ENCODE assay signal across 13 cellular contexts in the genomic region with DNA sequence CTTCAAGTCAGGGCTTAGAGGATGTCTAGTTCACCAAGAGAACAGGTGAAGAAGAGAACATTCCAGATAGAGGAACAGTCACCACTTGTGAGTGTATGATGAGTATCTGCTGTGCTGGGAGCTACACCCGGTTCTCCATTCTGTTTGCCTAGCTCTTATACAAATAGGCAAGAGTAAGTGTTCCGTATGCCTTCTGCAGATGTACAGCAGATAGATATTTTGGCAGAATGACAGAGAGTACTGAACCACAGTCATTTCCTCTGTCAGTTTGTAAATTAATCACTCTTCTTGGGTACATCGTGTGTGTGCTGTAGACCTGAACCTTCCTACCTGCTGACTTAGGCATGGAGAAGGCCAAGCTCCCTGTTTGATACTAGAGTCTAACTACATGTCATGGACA.
DNase-seq lines count a peak whose midpoint lies in the region; ATAC-seq and TF ChIP-seq lines count a peak whose summit lies in the region.
"Had no signal": no experiment of that assay in that cellular context is flagged by ENCODE, and none has a peak within 500 bp of the region (broad histone marks: within the 10 kb centered on the region; RNA-seq: fewer than 3 reads in every experiment).

No MANE protein-coding gene starts in this region.

- H3K79me2 ChIP-seq in trophoblast cell (ENCODE audit: control insufficient read depth, insufficient read depth, low read length, poor library complexity) = no peaks in the 10 kb centered on the region

- no peak overlapping the region for H3K14ac ChIP-seq in trophoblast cell (ENCODE audit: low read length)

- H3K9me3 Mint-ChIP-seq in MCF 10A (ENCODE audit: unreplicated experiment) = no peaks in the 10 kb centered on the region
- H3K9me3 Mint-ChIP-seq: activated T-helper 1 cell treated with anti-CD3 and anti-CD28 coated beads, Interleukin-12 subunit alpha, Interleukin-12 subunit beta, Interleukin-2, Interleukin-4 antibody, amounts not matched to agents 30 ng/mL and 10 ng/mL and 1 ng/mL, durations not matched to agents 14 hours and 24 hours and 36 hours had no signal

- no peaks in the 10 kb centered on the region for H3K9me3 ChIP-seq in breast epithelium
- H3K9me3 ChIP-seq in trophoblast cell (ENCODE audit: insufficient read depth, low read depth, low read length) = peaks cover 4% of the 10 kb centered on the region
- H3K9me3 ChIP-seq: HAP-1 had no signal

- no CpG with 5 or more reads among the region's 3 CpGs for WGBS in trophoblast cell (ENCODE audit: extremely low coverage, insufficient coverage, insufficient read length)

- intact Hi-C loops in MCF 10A (cut with micrococcal nuclease) (no loop called here), breast epithelium (cut with DNase I; ENCODE audit: low total_unique reads) (loop anchor here (10.0 kb wide), 1 partner anchor 819 kb away; no protein-coding TSS in a partner anchor)

- POLR2A ChIA-PET in MCF 10A (lab: Yijun Ruan, JAX) = no interaction called here

- H2BK12ac ChIP-seq in trophoblast cell (ENCODE audit: low read length) = no peak overlapping the region

- no peaks in the 10 kb centered on the region for H3K36me3 Mint-ChIP-seq in MCF 10A (ENCODE audit: insufficient read depth, unreplicated experiment)

- H3K4me1 Mint-ChIP-seq in MCF 10A (ENCODE audit: insufficient read depth, unreplicated experiment) = no peaks in the 10 kb centered on the region

- no peak overlapping the region for H3K18ac ChIP-seq in trophoblast cell (ENCODE audit: low read length)

- H3K23ac ChIP-seq in trophoblast cell (ENCODE audit: low read length) = no peak overlapping the region

- H3K27ac Mint-ChIP-seq in MCF 10A (ENCODE audit: low read depth, unreplicated experiment) = no peak overlapping the region
- H3K27ac Mint-ChIP-seq: activated T-helper 1 cell treated with anti-CD3 and anti-CD28 coated beads, Interleukin-12 subunit alpha, Interleukin-12 subunit beta, Interleukin-2, Interleukin-4 antibody, amounts not matched to agents 30 ng/mL and 10 ng/mL and 1 ng/mL, durations not matched to agents 14 hours and 24 hours and 36 hours had no signal

- H3K79me1 ChIP-seq in trophoblast cell (ENCODE audit: low read length) = no peaks in the 10 kb centered on the region

- CTCF ChIA-PET in MCF 10A (lab: Yijun Ruan, JAX) = interaction anchor here (0.6 to 2.1 kb wide), 4 partner anchors 11 to 1535 kb away, joined by 3 to 6 read pairs (median 3); no protein-coding TSS in a partner anchor

- no peak overlapping the region for H4K12ac ChIP-seq in trophoblast cell (ENCODE audit: low read depth, low read length)

- TF ChIP-seq CTCF in MCF 10A (IDR thresholded peaks at IDR 0.05; ENCODE audit: unreplicated experiment) = no peak
- TF ChIP-seq CTCF in breast epithelium (IDR thresholded peaks at IDR 0.05) = no peak

- no peak overlapping the region for H3K4ac ChIP-seq in trophoblast cell (ENCODE audit: low read depth, low read length)

- no peak overlapping the region for H2BK5ac ChIP-seq in trophoblast cell (ENCODE audit: low read depth, low read length, poor library complexity)

- no peak overlapping the region for H4K91ac ChIP-seq in trophoblast cell (ENCODE audit: low read depth, low read length)

- H3K27me3 ChIP-seq in breast epithelium (no peaks in the 10 kb centered on the region), trophoblast cell (ENCODE audit: insufficient read depth, low read length) (no peaks in the 10 kb centered on the region)

- H3K36me3 ChIP-seq in breast epithelium = no peaks in the 10 kb centered on the region
- peaks cover 0 to 4% of the 10 kb centered on the region in 2 experiments for H3K36me3 ChIP-seq in trophoblast cell (ENCODE audit: control insufficient read depth in 1 of 2, insufficient read depth in 2 of 2, low read length in 2 of 2)
- H3K36me3 ChIP-seq: cardiac muscle cell, HAP-1 had no signal

- H2BK120ac ChIP-seq in trophoblast cell (ENCODE audit: insufficient read depth, low read length, poor library complexity) = no peak overlapping the region

- H2AK5ac ChIP-seq in trophoblast cell (ENCODE audit: low read length) = no peak overlapping the region

- no peak overlapping the region for H3K4me2 ChIP-seq in trophoblast cell (ENCODE audit: low read length)

- H2AFZ ChIP-seq in trophoblast cell (ENCODE audit: insufficient read depth, low read length, poor library complexity) = no peak overlapping the region

- no peak overlapping the region for H4K8ac ChIP-seq in trophoblast cell (ENCODE audit: low read depth, low read length)

- no peak overlapping the region for H3K4me3 Mint-ChIP-seq in MCF 10A (ENCODE audit: unreplicated experiment)
- H3K4me3 Mint-ChIP-seq: activated T-helper 1 cell treated with anti-CD3 and anti-CD28 coated beads, Interleukin-12 subunit alpha, Interleukin-12 subunit beta, Interleukin-2, Interleukin-4 antibody, amounts not matched to agents 30 ng/mL and 10 ng/mL and 1 ng/mL, durations not matched to agents 14 hours and 24 hours and 36 hours had no signal

- peaks cover 65% of the 10 kb centered on the region for H3K27me3 Mint-ChIP-seq in MCF 10A (ENCODE audit: insufficient read depth, unreplicated experiment)

- no peak for TF ChIP-seq POLR2A in breast epithelium (IDR thresholded peaks at IDR 0.05)

- H3K27ac ChIP-seq in breast epithelium (no peak overlapping the region), trophoblast cell (ENCODE audit: low read depth, low read length) (no peak overlapping the region)
- H3K27ac ChIP-seq: cardiac muscle cell had no signal

- no peaks in the 10 kb centered on the region for H3K4me1 ChIP-seq in breast epithelium
- no peaks in the 10 kb centered on the region for H3K4me1 ChIP-seq in trophoblast cell (ENCODE audit: control insufficient read depth in 1 of 2, insufficient read depth in 2 of 2, low read length in 2 of 2)

- peak; percentile 85 for ATAC-seq in HG03139 (IDR thresholded peaks at IDR 0.05; ENCODE audit: unreplicated experiment)
- ATAC-seq: left ventricle myocardium superior had no signal

- BruUV-seq in MCF 10A (replicated peaks; lab: Mats Ljungman, UMichigan) = no TSS peak

- no peak overlapping the region for H3K4me3 ChIP-seq in breast epithelium
- no peak overlapping the region for H3K4me3 ChIP-seq in trophoblast cell (ENCODE audit: low read depth, low read length)
- H3K4me3 ChIP-seq: cardiac muscle cell, HAP-1 had no signal

- H3K9ac ChIP-seq in trophoblast cell (ENCODE audit: low read length) = no peak overlapping the region

- peak; percentile 25 for DNase-seq in MCF 10A (ENCODE audit: unreplicated experiment)
- DNase-seq in breast epithelium (ENCODE audit: low spot score in 2 of 2) = no peak
- DNase-seq in NCI-H774 (lab: John Stamatoyannopoulos, UW) = peak; percentile 9
- no peak for DNase-seq in activated CD4-positive, CD25-positive, alpha-beta regulatory T cell (lab: John Stamatoyannopoulos, UW)
- no peak for DNase-seq in retina
- no peak for DNase-seq in trophoblast cell
- DNase-seq in stimulated activated CD4-positive, alpha-beta T cell treated with anti-CD3 and anti-CD28 coated beads, Interleukin-2, amount 100 ng/mL, for 24 hours = no peak
- DNase-seq: left ventricle myocardium superior, T-helper 9 cell had no signal

Comparison
In these comparisons a context has a peak if more than half of its experiments do, and no peak if none do; other contexts are left out.
1. DNase-seq: peak in MCF 10A (single experiment) and NCI-H774 (single experiment); none in breast epithelium (0 of 2), activated CD4-positive, CD25-positive, alpha-beta regulatory T cell (0 of 4), retina (single experiment), trophoblast cell (0 of 2) and stimulated activated CD4-positive, alpha-beta T cell treated with anti-CD3 and anti-CD28 coated beads, Interleukin-2, amount 100 ng/mL, for 24 hours (0 of 2).